Comparison of ENCODE assay signal across 15 cellular contexts in genomic region chr2:59909147-59909546, GRCh38.
DNase-seq lines count a peak whose midpoint lies in the region; ATAC-seq and TF ChIP-seq lines count a peak whose summit lies in the region.
"Had no signal": no experiment of that assay in that cellular context is flagged by ENCODE, and none has a peak within 500 bp of the region (broad histone marks: within the 10 kb centered on the region; RNA-seq: fewer than 3 reads in every experiment).

No MANE protein-coding gene starts in this region.

- H3K4me1 ChIP-seq in DND-41 (ENCODE audit: insufficient read depth, low read length) = peaks cover 48% of the 10 kb centered on the region
- H3K4me1 ChIP-seq: HAP-1 had no signal

- no peaks in the 10 kb centered on the region for H3K9me3 ChIP-seq in DND-41 (ENCODE audit: insufficient read depth, low read length, severe bottlenecking)
- no peaks in the 10 kb centered on the region for H3K9me3 ChIP-seq in KOPT-K1 (ENCODE audit: insufficient read depth, low read length, poor library complexity, severe bottlenecking)
- H3K9me3 ChIP-seq in T-helper 17 cell (ENCODE audit: control insufficient read depth, low read length, poor library complexity, severe bottlenecking) = no peaks in the 10 kb centered on the region
- H3K9me3 ChIP-seq: HAP-1 had no signal

- H3K4me3 Mint-ChIP-seq in activated CD8-positive, alpha-beta T cell treated with anti-CD3 and anti-CD28 coated beads for 36 hours = no peak overlapping the region
- no peak overlapping the region for H3K4me3 Mint-ChIP-seq in activated CD8-positive, alpha-beta T cell treated with anti-CD3 and anti-CD28 coated beads, Interleukin-2, amount 10 ng/mL, durations not matched to agents 7 days and 5 days
- H3K4me3 Mint-ChIP-seq in naive B cell (peak overlapping the region in 4 of 8 donors; percentile 6 to 73 (median 40)), T-helper 17 cell (no peak overlapping the region)
- H3K4me3 Mint-ChIP-seq: CD4-positive, alpha-beta T cell had no signal

- H3K27me3 ChIP-seq in DND-41 (ENCODE audit: insufficient read depth, low read length, poor library complexity) = no peaks in the 10 kb centered on the region

- H3K36me3 ChIP-seq in DND-41 (ENCODE audit: insufficient read depth, low read length) (no peaks in the 10 kb centered on the region), KOPT-K1 (ENCODE audit: insufficient read depth, low read length) (no peaks in the 10 kb centered on the region)
- H3K36me3 ChIP-seq: HAP-1 had no signal

- H2AFZ ChIP-seq in DND-41 (ENCODE audit: low read depth, low read length) = peak overlapping the region; percentile 56; the same call in 1 of the 2 replicates

- H3K4me2 ChIP-seq in DND-41 (ENCODE audit: insufficient read depth, low read length) = no peak overlapping the region

- CTCF ChIA-PET in activated CD8-positive, alpha-beta T cell treated with anti-CD3 and anti-CD28 coated beads for 36 hours (lab: Charles Lee) = interaction anchor here (0.8 kb wide), 1 partner anchor 37 kb away, joined by 3 read pairs; no protein-coding TSS in a partner anchor
- CTCF ChIA-PET in activated CD8-positive, alpha-beta T cell treated with anti-CD3 and anti-CD28 coated beads, Interleukin-2, amount 10 ng/mL, durations not matched to agents 7 days and 5 days (lab: Charles Lee) = interaction anchor here (1.0 to 1.3 kb wide), 2 partner anchors 21 to 672 kb away, joined by 3 read pairs; no protein-coding TSS in a partner anchor

- POLR2A ChIA-PET in activated CD8-positive, alpha-beta T cell treated with anti-CD3 and anti-CD28 coated beads for 36 hours (lab: Charles Lee) = interaction anchor here (1.5 kb wide), 1 partner anchor 21 kb away, joined by 5 read pairs; no protein-coding TSS in a partner anchor
- POLR2A ChIA-PET in activated CD8-positive, alpha-beta T cell treated with anti-CD3 and anti-CD28 coated beads, Interleukin-2, amount 10 ng/mL, durations not matched to agents 7 days and 5 days (lab: Charles Lee) = no interaction called here

- no peaks in the 10 kb centered on the region for H4K20me1 ChIP-seq in DND-41 (ENCODE audit: insufficient read depth, low read length)

- peak overlapping the region; percentile 73 for H3K27ac ChIP-seq in DND-41 (ENCODE audit: low read length)
- peak overlapping the region; percentile 79 for H3K27ac ChIP-seq in KOPT-K1 (ENCODE audit: low read depth, low read length, poor library complexity, severe bottlenecking)

- no peak overlapping the region for H3K27ac Mint-ChIP-seq in activated CD8-positive, alpha-beta T cell treated with anti-CD3 and anti-CD28 coated beads for 36 hours
- H3K27ac Mint-ChIP-seq in activated CD8-positive, alpha-beta T cell treated with anti-CD3 and anti-CD28 coated beads, Interleukin-2, amount 10 ng/mL, durations not matched to agents 7 days and 5 days = no peak overlapping the region
- peak overlapping the region in 4 of 6 donors; percentile 27 to 48 (median 34) for H3K27ac Mint-ChIP-seq in naive B cell
- H3K27ac Mint-ChIP-seq in T-helper 17 cell = no peak overlapping the region
- H3K27ac Mint-ChIP-seq: CD4-positive, alpha-beta T cell had no signal

- no peaks in the 10 kb centered on the region for H3K79me2 ChIP-seq in DND-41 (ENCODE audit: insufficient read depth, low read length)

- H3K9ac ChIP-seq in DND-41 (ENCODE audit: low read depth, low read length) = no peak overlapping the region

- no peak for TF ChIP-seq CTCF in activated CD8-positive, alpha-beta T cell treated with anti-CD3 and anti-CD28 coated beads for 36 hours (IDR thresholded peaks at IDR 0.05)
- no peak for TF ChIP-seq CTCF in DND-41 (IDR thresholded peaks at IDR 0.05; ENCODE audit: borderline replicate concordance, extremely low read depth, low read length, poor library complexity, severe bottlenecking)

- peak; percentile 49 for ATAC-seq in activated CD8-positive, alpha-beta T cell treated with anti-CD3 and anti-CD28 coated beads for 36 hours
- no peak for ATAC-seq in activated CD8-positive, alpha-beta T cell treated with anti-CD3 and anti-CD28 coated beads, Interleukin-2, amount 10 ng/mL, durations not matched to agents 7 days and 5 days
- no peak for ATAC-seq in DND-41 (ENCODE audit: insufficient read depth, low read depth)
- peak in 1 of 2 donors; percentile 57 for ATAC-seq in naive B cell (ENCODE audit: low read depth in 2 of 2)
- no peak for ATAC-seq in T-helper 17 cell
- ATAC-seq: GM12878 had no signal

- peaks cover 17% of the 10 kb centered on the region for H3K4me1 Mint-ChIP-seq in activated CD8-positive, alpha-beta T cell treated with anti-CD3 and anti-CD28 coated beads for 36 hours (ENCODE audit: low read depth)
- H3K4me1 Mint-ChIP-seq in activated CD8-positive, alpha-beta T cell treated with anti-CD3 and anti-CD28 coated beads, Interleukin-2, amount 10 ng/mL, durations not matched to agents 7 days and 5 days (ENCODE audit: low read depth) = peaks cover 11% of the 10 kb centered on the region
- H3K4me1 Mint-ChIP-seq in naive B cell = peaks cover 16 to 28% (median 24%) of the 10 kb centered on the region in 3 donors
- H3K4me1 Mint-ChIP-seq in T-helper 17 cell = no peaks in the 10 kb centered on the region

- no peaks in the 10 kb centered on the region for H3K36me3 Mint-ChIP-seq in activated CD8-positive, alpha-beta T cell treated with anti-CD3 and anti-CD28 coated beads for 36 hours (ENCODE audit: low read depth)
- H3K36me3 Mint-ChIP-seq in activated CD8-positive, alpha-beta T cell treated with anti-CD3 and anti-CD28 coated beads, Interleukin-2, amount 10 ng/mL, durations not matched to agents 7 days and 5 days (ENCODE audit: low read depth) = no peaks in the 10 kb centered on the region
- no peaks in the 10 kb centered on the region for H3K36me3 Mint-ChIP-seq in naive B cell
- no peaks in the 10 kb centered on the region for H3K36me3 Mint-ChIP-seq in T-helper 17 cell (ENCODE audit: low read depth)

- intact Hi-C loops in activated CD8-positive, alpha-beta T cell treated with anti-CD3 and anti-CD28 coated beads for 36 hours (cut with micrococcal nuclease) = no loop called here

- no peaks in the 10 kb centered on the region for H3K9me3 Mint-ChIP-seq in activated CD8-positive, alpha-beta T cell treated with anti-CD3 and anti-CD28 coated beads for 36 hours
- H3K9me3 Mint-ChIP-seq in activated CD8-positive, alpha-beta T cell treated with anti-CD3 and anti-CD28 coated beads, Interleukin-2, amount 10 ng/mL, durations not matched to agents 7 days and 5 days (ENCODE audit: insufficient read depth) = no peaks in the 10 kb centered on the region
- peaks cover 0 to 2% (median 0%) of the 10 kb centered on the region in 7 donors for H3K9me3 Mint-ChIP-seq in naive B cell
- H3K9me3 Mint-ChIP-seq: CD4-positive, alpha-beta T cell had no signal

- H3K4me3 ChIP-seq in DND-41 (ENCODE audit: low read depth in 1 of 2, low read length in 2 of 2) = no peak overlapping the region
- H3K4me3 ChIP-seq: GM12878, HAP-1 had no signal

- DNase-seq in activated CD8-positive, alpha-beta T cell treated with anti-CD3 and anti-CD28 coated beads for 36 hours = no peak
- no peak for DNase-seq in activated CD8-positive, alpha-beta T cell treated with anti-CD3 and anti-CD28 coated beads, Interleukin-2, amount 10 ng/mL, durations not matched to agents 7 days and 5 days
- DNase-seq in DND-41 = no peak
- peak; percentile 12 for DNase-seq in naive B cell
- no peak for DNase-seq in NCI-H1417 (lab: John Stamatoyannopoulos, UW)
- DNase-seq in T-helper 17 cell = no peak
- DNase-seq: 8988T; C1 segment of cervical spinal cord; Calu3; CD4-positive, alpha-beta T cell; DMS 273 treated with DMSO at 0.1 percent for 48 hours; GOT3 had no signal

- no peaks in the 10 kb centered on the region for H3K27me3 Mint-ChIP-seq in activated CD8-positive, alpha-beta T cell treated with anti-CD3 and anti-CD28 coated beads for 36 hours
- H3K27me3 Mint-ChIP-seq in activated CD8-positive, alpha-beta T cell treated with anti-CD3 and anti-CD28 coated beads, Interleukin-2, amount 10 ng/mL, durations not matched to agents 7 days and 5 days (ENCODE audit: low read depth) = no peaks in the 10 kb centered on the region
- H3K27me3 Mint-ChIP-seq in naive B cell = peaks cover 0 to 5% (median 0%) of the 10 kb centered on the region in 3 donors
- peaks cover 7% of the 10 kb centered on the region for H3K27me3 Mint-ChIP-seq in T-helper 17 cell
- H3K27me3 Mint-ChIP-seq: CD4-positive, alpha-beta T cell had no signal

Comparison
In these comparisons a context has a peak if more than half of its experiments do, and no peak if none do; other contexts are left out.
1. H3K27ac Mint-ChIP-seq: peak in naive B cell (4 of 6); none in activated CD8-positive, alpha-beta T cell treated with anti-CD3 and anti-CD28 coated beads for 36 hours (single experiment), activated CD8-positive, alpha-beta T cell treated with anti-CD3 and anti-CD28 coated beads, Interleukin-2, amount 10 ng/mL, durations not matched to agents 7 days and 5 days (single experiment) and T-helper 17 cell (single experiment).